8 cellular contexts compared by ENCODE assay signal in genomic region chr3:138332472-138333073, GRCh38. TPM values are rescaled to one million over a fixed set of nuclear protein-coding genes. Genes with fewer than 3 reads are reported as not detected.
A peak's percentile ranks its signal among the peaks of the same experiment; 100 is the strongest.
DNase-seq lines count a peak whose midpoint lies in the region; ATAC-seq and TF ChIP-seq lines count a peak whose summit lies in the region.

No MANE protein-coding gene starts in this region.

- peaks cover 13% of the 10 kb centered on the region for H3K4me1 ChIP-seq in CD4-positive, CD25-positive, alpha-beta regulatory T cell (ENCODE audit: control insufficient read depth, insufficient read depth, low read length, poor library complexity, severe bottlenecking)

- peak overlapping the region in 3 of 4 donors; percentile 20 to 78 (median 36) for H3K4me3 Mint-ChIP-seq in CD4-positive, CD25-positive, alpha-beta regulatory T cell

- no peaks in the 10 kb centered on the region for H3K9me3 Mint-ChIP-seq in CD4-positive, CD25-positive, alpha-beta regulatory T cell

- peak in 2 of 3 donors; percentile 13 to 37 for DNase-seq in CD4-positive, CD25-positive, alpha-beta regulatory T cell
- DNase-seq in HEK293T (ENCODE audit: extremely low spot score) (peak; percentile 33), iris pigment epithelial cell (ENCODE audit: low read depth) (peak; percentile 52), SHP77 (lab: John Stamatoyannopoulos, UW) (no peak), NCI-H446 treated with DMSO at 0.1 percent for 48 hours (lab: John Stamatoyannopoulos, UW) (no peak)

- H3K36me3 Mint-ChIP-seq in CD4-positive, CD25-positive, alpha-beta regulatory T cell, result no peaks in the 10 kb centered on the region

- H3K27ac ChIP-seq in CD4-positive, CD25-positive, alpha-beta regulatory T cell (ENCODE audit: insufficient read depth, low read length, poor library complexity, severe bottlenecking), result no peak overlapping the region
- no peak overlapping the region for H3K27ac ChIP-seq in VCaP

- H3K4me1 Mint-ChIP-seq in CD4-positive, CD25-positive, alpha-beta regulatory T cell, result peaks cover 10 to 24% (median 15%) of the 10 kb centered on the region in 4 donors

- H3K27ac Mint-ChIP-seq in CD4-positive, CD25-positive, alpha-beta regulatory T cell, result no peak overlapping the region

- no peaks in the 10 kb centered on the region for H3K36me3 ChIP-seq in CD4-positive, CD25-positive, alpha-beta regulatory T cell (ENCODE audit: control insufficient read depth, insufficient read depth, low read length)

- CTCF ChIA-PET in HEK293T (lab: Yijun Ruan, JAX), result interaction anchor here (0.6 to 1.4 kb wide), 4 partner anchors 17 to 986 kb away, joined by 3 to 6 read pairs (median 4); no protein-coding TSS in a partner anchor

- no peaks in the 10 kb centered on the region for H3K9me3 ChIP-seq in CD4-positive, CD25-positive, alpha-beta regulatory T cell (ENCODE audit: control insufficient read depth in 2 of 2, low read length in 2 of 2)

- peaks cover 24% of the 10 kb centered on the region for H3K27me3 Mint-ChIP-seq in CD4-positive, CD25-positive, alpha-beta regulatory T cell

- TF ChIP-seq CTCF in VCaP (conservative IDR thresholded peaks at IDR 0.05), result peak; percentile 77

- POLR2A ChIA-PET in HEK293T (lab: Yijun Ruan, JAX), result no interaction called here

- H3K27me3 ChIP-seq in CD4-positive, CD25-positive, alpha-beta regulatory T cell (ENCODE audit: control insufficient read depth, insufficient read depth, low read length), result peaks cover 4% of the 10 kb centered on the region

- ATAC-seq in CD4-positive, CD25-positive, alpha-beta regulatory T cell (ENCODE audit: low read depth in 2 of 2), result no peak
- ATAC-seq in GM18868 (IDR thresholded peaks at IDR 0.05; ENCODE audit: unreplicated experiment) (no peak), HG03196 (IDR thresholded peaks at IDR 0.05; ENCODE audit: unreplicated experiment) (no peak)

- no peak overlapping the region for H3K4me3 ChIP-seq in CD4-positive, CD25-positive, alpha-beta regulatory T cell (ENCODE audit: low read depth, low read length)

TF ChIP-seq in HEK293T, 16 proteins besides CTCF, POLR2A, EP300 and RAD21:
- TF ChIP-seq HDGF (IDR thresholded peaks at IDR 0.05; ENCODE audit: borderline replicate concordance) (no peak), FOXM1 (IDR thresholded peaks at IDR 0.05; ENCODE audit: borderline replicate concordance) (no peak), L3MBTL2 (conservative IDR thresholded peaks at IDR 0.05) (no peak), LEF1 (IDR thresholded peaks at IDR 0.05; ENCODE audit: borderline replicate concordance) (no peak), SUZ12 (IDR thresholded peaks at IDR 0.05) (no peak), FOXK2 (IDR thresholded peaks at IDR 0.05) (no peak), CTBP1 (IDR thresholded peaks at IDR 0.05; ENCODE audit: borderline replicate concordance) (no peak), ZNF384 (IDR thresholded peaks at IDR 0.05) (no peak), ARNT (IDR thresholded peaks at IDR 0.05) (no peak)
TF ChIP-seq in HEK293T: peak in this region for 0.

RNA-seq across cellular contexts. Expression of gene NME9, which starts 2.9 kb away (rescaled TPM):
- not detected for total RNA-seq in CD4-positive, CD25-positive, alpha-beta regulatory T cell
- 1 to 10 TPM in 1 of 4 donors, under 1 TPM in 3; 0.33 to 1.3 (median 0.71) TPM for polyA plus RNA-seq in CD4-positive, CD25-positive, alpha-beta regulatory T cell

RNA-seq across cellular contexts. Expression of gene MRAS, which starts 15.8 kb away (rescaled TPM):
- total RNA-seq in CD4-positive, CD25-positive, alpha-beta regulatory T cell, result not detected
- polyA plus RNA-seq in CD4-positive, CD25-positive, alpha-beta regulatory T cell, result not detected

Comparison
In these comparisons a context has a peak if more than half of its experiments do, and no peak if none do; other contexts are left out.
1. DNase-seq: peak in CD4-positive, CD25-positive, alpha-beta regulatory T cell (2 of 3), HEK293T (single experiment) and iris pigment epithelial cell (single experiment); none in SHP77 (0 of 2) and NCI-H446 treated with DMSO at 0.1 percent for 48 hours (single experiment).